In genomic region chr22:22936915-22937656, GRCh38 we compare ENCODE assay signal across 18 cellular contexts. TPM values are rescaled to one million over a fixed set of nuclear protein-coding genes. Genes with fewer than 3 reads are reported as not detected.
"Had no signal": no experiment of that assay in that cellular context is flagged by ENCODE, and none has a peak within 500 bp of the region (broad histone marks: within the 10 kb centered on the region; RNA-seq: fewer than 3 reads in every experiment).

No MANE protein-coding gene starts in this region.

- H3K36me3 ChIP-seq: adrenal gland, gastroesophageal sphincter, left lung, ovary, sigmoid colon, upper lobe of right lung had no signal

- H3K27me3 ChIP-seq: adrenal gland, left lung, ovary, sigmoid colon, testis, upper lobe of right lung had no signal

- H3K9me3 ChIP-seq: adrenal gland, gastroesophageal sphincter, left lung, ovary, sigmoid colon, testis, upper lobe of right lung had no signal

- H3K27ac ChIP-seq: adrenal gland, coronary artery, epithelial cell of prostate, gastroesophageal sphincter, left lung, ovary, sigmoid colon, testis, upper lobe of right lung had no signal

- H3K4me1 ChIP-seq: adrenal gland, gastroesophageal sphincter, left lung, sigmoid colon, testis had no signal

- DNase-seq: activated CD4-positive, alpha-beta T cell treated with anti-CD3 and anti-CD28 coated beads, Interleukin-2, amount 10 ng/mL, durations not matched to agents 7 days and 5 days; activated CD4-positive, CD25-positive, alpha-beta regulatory T cell; activated CD8-positive, alpha-beta memory T cell treated with anti-CD3 and anti-CD28 coated beads for 24 hours; activated naive CD4-positive, alpha-beta T cell treated with anti-CD3 and anti-CD28 coated beads, Interleukin-2, amount 10 ng/mL, durations not matched to agents 7 days and 5 days; adrenal gland; caudate nucleus; effector memory CD4-positive, alpha-beta T cell; mesenchymal stem cell; ovary; stimulated activated CD4-positive, alpha-beta T cell treated with anti-CD3 and anti-CD28 coated beads, Interleukin-2, amount 100 ng/mL, for 24 hours; testis; upper lobe of right lung had no signal

- H3K4me3 ChIP-seq: adrenal gland, coronary artery, gastroesophageal sphincter, left lung, ovary, sigmoid colon, testis, upper lobe of right lung had no signal

- ATAC-seq: gastroesophageal sphincter, left lung, upper lobe of right lung had no signal

- FAIRE-seq: keratinocyte had no signal

RNA-seq across cellular contexts. Expression of gene IGLL5, which starts 49.5 kb away (rescaled TPM):
- total RNA-seq: activated CD4-positive, alpha-beta T cell treated with anti-CD3 and anti-CD28 coated beads, Interleukin-2, amount 10 ng/mL, durations not matched to agents 7 days and 5 days had no signal
- polyA plus RNA-seq: keratinocyte had no signal
